ENCODE assay signal across 24 cellular contexts in genomic region chr9:130284690-130285089, GRCh38. TPM values are rescaled to one million over a fixed set of nuclear protein-coding genes. Genes with fewer than 3 reads are reported as not detected.
"Had no signal": no experiment of that assay in that cellular context is flagged by ENCODE, and none has a peak within 500 bp of the region (broad histone marks: within the 10 kb centered on the region; RNA-seq: fewer than 3 reads in every experiment).

No MANE protein-coding gene starts in this region.

- H3K4me1 ChIP-seq: foreskin keratinocyte, pancreas had no signal

- H3K4me3 ChIP-seq: coronary artery, esophagus muscularis mucosa, lung, pancreas, right atrium auricular region, testis, tibial artery had no signal

- H3K27me3 ChIP-seq: esophagus muscularis mucosa, pancreas, right atrium auricular region, testis had no signal

- ATAC-seq: foreskin keratinocyte; left lobe of liver; natural killer cell; pancreas; sciatic nerve; stimulated activated memory B cell treated with anti-CD40 and anti-IgM and Interleukin-4, amounts not matched to agents 10 μg/mL and 1 μg/mL and 100 μg/mL, for 72 hours; stimulated activated naive CD8-positive, alpha-beta T cell treated with anti-CD3 and anti-CD28 coated beads, Interleukin-15, Interleukin-2, amounts not matched to agents 100 U/mL and 50 U/mL, for 24 hours had no signal

- H3K27ac ChIP-seq: coronary artery, foreskin keratinocyte, neutrophil, pancreas, right atrium auricular region, testis, tibial artery had no signal

- DNase-seq: dermis blood vessel endothelial cell; effector memory CD4-positive, alpha-beta T cell; foreskin keratinocyte; glutamatergic neuron; hypothalamus; immature natural killer cell; natural killer cell; stimulated activated CD4-positive, alpha-beta T cell treated with anti-CD3 and anti-CD28 coated beads, Interleukin-4, amount 100 ng/mL, for 4 hours; stimulated activated naive CD8-positive, alpha-beta T cell treated with anti-CD3 and anti-CD28 coated beads, Interleukin-15, Interleukin-2, amounts not matched to agents 100 U/mL and 50 U/mL, for 24 hours; substantia nigra; testis; tibial artery had no signal

- H3K36me3 ChIP-seq: neutrophil, pancreas, right atrium auricular region, tibial artery had no signal

- H3K9me3 ChIP-seq: esophagus muscularis mucosa, neutrophil, pancreas, right atrium auricular region, testis, tibial artery had no signal

RNA-seq across cellular contexts. Expression of gene HMCN2, which starts 19.1 kb away (rescaled TPM):
- total RNA-seq: foreskin keratinocyte, mononuclear cell, natural killer cell had no signal
- polyA plus RNA-seq: fibroblast of lung, foreskin keratinocyte, immature natural killer cell, keratinocyte had no signal
